Comparison of ENCODE assay signal across 13 cellular contexts in genomic region chr10:32112055-32112454, GRCh38. TPM values are rescaled to one million over a fixed set of nuclear protein-coding genes. Genes with fewer than 3 reads are reported as not detected.
A peak's percentile ranks its signal among the peaks of the same experiment; 100 is the strongest.
DNase-seq lines count a peak whose midpoint lies in the region; ATAC-seq and TF ChIP-seq lines count a peak whose summit lies in the region.
"Had no signal": no experiment of that assay in that cellular context is flagged by ENCODE, and none has a peak within 500 bp of the region (broad histone marks: within the 10 kb centered on the region; RNA-seq: fewer than 3 reads in every experiment).

No MANE protein-coding gene starts in this region.

- H3K9me3 Mint-ChIP-seq in activated T-cell treated with anti-CD3 and anti-CD28 coated beads, Interleukin-2, amount 50 U/mL, for 24 hours = no peaks in the 10 kb centered on the region

- no peaks in the 10 kb centered on the region for H3K36me3 ChIP-seq in upper lobe of left lung

- H3K27me3 Mint-ChIP-seq in activated T-cell treated with anti-CD3 and anti-CD28 coated beads, Interleukin-2, amount 50 U/mL, for 24 hours = peaks cover 12% of the 10 kb centered on the region

- peak; percentile 67 to 84 for ATAC-seq in upper lobe of left lung (ENCODE audit: low FRiP score in 2 of 2)
- ATAC-seq: mucosa of descending colon had no signal

- H3K9me3 ChIP-seq in upper lobe of left lung = no peaks in the 10 kb centered on the region
- H3K9me3 ChIP-seq: mucosa of descending colon had no signal

- TF ChIP-seq POLR2A in upper lobe of left lung (IDR thresholded peaks at IDR 0.05) = no peak

- H3K27ac ChIP-seq in upper lobe of left lung = no peak overlapping the region

- H3K4me1 Mint-ChIP-seq in activated T-cell treated with anti-CD3 and anti-CD28 coated beads, Interleukin-2, amount 50 U/mL, for 24 hours (ENCODE audit: low read depth) = no peaks in the 10 kb centered on the region

- no peak for TF ChIP-seq EP300 in upper lobe of left lung (IDR thresholded peaks at IDR 0.05)

- TF ChIP-seq CTCF in fibroblast of the aortic adventitia (IDR thresholded peaks at IDR 0.05; ENCODE audit: insufficient read depth, low read length) (no peak), upper lobe of left lung (IDR thresholded peaks at IDR 0.05) (no peak)

- WGBS in upper lobe of left lung, 2 donors = 46 to 50% methylated on average over 2 to 3 of the region's 3 CpGs

- peaks cover 0 to 6% (median 1%) of the 10 kb centered on the region in 4 donors for H3K4me1 ChIP-seq in upper lobe of left lung

- H3K27me3 ChIP-seq in upper lobe of left lung = no peaks in the 10 kb centered on the region

- H3K4me3 ChIP-seq in fibroblast of the aortic adventitia (ENCODE audit: low read depth, low read length) = no peak overlapping the region
- H3K4me3 ChIP-seq in upper lobe of left lung = no peak overlapping the region
- H3K4me3 ChIP-seq: mucosa of descending colon had no signal

- H3K27ac Mint-ChIP-seq in activated T-cell treated with anti-CD3 and anti-CD28 coated beads, Interleukin-2, amount 50 U/mL, for 24 hours = no peak overlapping the region

- DNase-seq in HCEC 1CT = peak; percentile 80
- peak; percentile 9 to 68 for DNase-seq in SW 1271 (lab: John Stamatoyannopoulos, UW)
- peak; percentile 81 for DNase-seq in fibroblast of the aortic adventitia (ENCODE audit: low read depth)
- DNase-seq in upper lobe of left lung = no peak
- no peak for DNase-seq in stimulated activated CD4-positive, alpha-beta T cell treated with anti-CD3 and anti-CD28 coated beads, Interleukin-2, amount 100 ng/mL, for 48 hours
- no peak for DNase-seq in activated T-cell treated with anti-CD3 and anti-CD28 coated beads, Interleukin-2, amount 50 U/mL, for 24 hours
- DNase-seq in T-helper 9 cell = no peak
- DNase-seq: activated CD4-positive, alpha-beta T cell treated with anti-CD3 and anti-CD28 coated beads, Interleukin-2, amount 50 U/mL, for 1 hour; mucosa of descending colon; NCI-H2081 treated with DMSO at 0.1 percent for 48 hours; SIG-M5; stimulated activated CD4-positive, alpha-beta T cell treated with anti-CD3 and anti-CD28 coated beads, Interleukin-12 subunit alpha, Interleukin-12 subunit beta, amount 100 ng/mL, for 4 hours; stimulated activated naive CD4-positive, alpha-beta T cell treated with Interleukin-2 at 50 U/mL for 16 hours had no signal

- H3K36me3 Mint-ChIP-seq in activated T-cell treated with anti-CD3 and anti-CD28 coated beads, Interleukin-2, amount 50 U/mL, for 24 hours (ENCODE audit: low read depth) = no peaks in the 10 kb centered on the region

- no peak overlapping the region for H3K4me3 Mint-ChIP-seq in activated T-cell treated with anti-CD3 and anti-CD28 coated beads, Interleukin-2, amount 50 U/mL, for 24 hours

RNA-seq across cellular contexts. Expression of gene KIF5B, which starts 55.8 kb away (rescaled TPM):
- total RNA-seq in fibroblast of the aortic adventitia (ENCODE audit: low replicate concordance) = 132 and 169 TPM in 2 replicates
- total RNA-seq in upper lobe of left lung = 100 to 1,000 TPM in 2 of 6 donors, 10 to 100 TPM in 4; 59.7 to 170 (median 86.5) TPM

Comparison
In these comparisons a context has a peak if more than half of its experiments do, and no peak if none do; other contexts are left out.
1. DNase-seq: peak in HCEC 1CT (single experiment), SW 1271 (2 of 2) and fibroblast of the aortic adventitia (single experiment); none in upper lobe of left lung (0 of 2), stimulated activated CD4-positive, alpha-beta T cell treated with anti-CD3 and anti-CD28 coated beads, Interleukin-2, amount 100 ng/mL, for 48 hours (0 of 2), activated T-cell treated with anti-CD3 and anti-CD28 coated beads, Interleukin-2, amount 50 U/mL, for 24 hours (single experiment) and T-helper 9 cell (single experiment).